2 cellular contexts compared by ENCODE assay signal in the genomic region with DNA sequence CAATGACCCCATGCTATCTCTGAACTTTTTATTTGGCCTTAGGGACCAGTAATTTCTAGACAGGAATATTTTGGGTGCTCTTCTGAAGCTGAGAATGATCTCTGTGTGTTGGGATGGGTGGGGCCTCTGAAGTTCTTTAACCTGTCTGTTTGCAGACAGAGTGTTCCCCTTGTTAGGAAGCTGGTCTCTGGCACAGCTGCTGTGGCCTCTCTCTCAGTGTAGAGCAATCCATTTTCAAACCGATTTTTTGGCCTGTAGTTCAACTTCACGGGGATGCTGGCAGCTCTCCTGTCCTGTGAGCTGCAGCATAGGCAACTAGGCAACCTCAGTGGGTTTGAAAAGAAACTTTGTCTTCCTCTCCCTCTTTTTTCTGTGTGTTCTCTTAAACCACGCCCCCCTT.
TF ChIP-seq lines count a peak whose summit lies in the region.

No MANE protein-coding gene starts in this region.

TF ChIP-seq in liver, 16 proteins besides CTCF, POLR2A, EP300 and RAD21 (continued from another document):
- TF ChIP-seq TAF1 (conservative IDR thresholded peaks at IDR 0.05) (no peak), HNF4G (IDR thresholded peaks at IDR 0.05) (no peak), YY1 (IDR thresholded peaks at IDR 0.05) (peak; percentile 68), EGR1 (IDR thresholded peaks at IDR 0.05; ENCODE audit: low read depth in 2 of 2) (no peak), FOXA1 (IDR thresholded peaks at IDR 0.05) (no peak), NR2F2 (IDR thresholded peaks at IDR 0.05) (no peak), GABPA (IDR thresholded peaks at IDR 0.05 in 1 of 2, conservative IDR thresholded peaks at IDR 0.05 in 1 of 2) (no peak), FOXA2 (IDR thresholded peaks at IDR 0.05) (no peak), RXRA (IDR thresholded peaks at IDR 0.05) (peak; percentile 78 to 80), JUND (IDR thresholded peaks at IDR 0.05) (no peak), HNF4A (conservative IDR thresholded peaks at IDR 0.05) (peak; percentile 63 to 68), SP1 (IDR thresholded peaks at IDR 0.05) (peak; percentile 78)
- TF ChIP-seq, protein P1, sequence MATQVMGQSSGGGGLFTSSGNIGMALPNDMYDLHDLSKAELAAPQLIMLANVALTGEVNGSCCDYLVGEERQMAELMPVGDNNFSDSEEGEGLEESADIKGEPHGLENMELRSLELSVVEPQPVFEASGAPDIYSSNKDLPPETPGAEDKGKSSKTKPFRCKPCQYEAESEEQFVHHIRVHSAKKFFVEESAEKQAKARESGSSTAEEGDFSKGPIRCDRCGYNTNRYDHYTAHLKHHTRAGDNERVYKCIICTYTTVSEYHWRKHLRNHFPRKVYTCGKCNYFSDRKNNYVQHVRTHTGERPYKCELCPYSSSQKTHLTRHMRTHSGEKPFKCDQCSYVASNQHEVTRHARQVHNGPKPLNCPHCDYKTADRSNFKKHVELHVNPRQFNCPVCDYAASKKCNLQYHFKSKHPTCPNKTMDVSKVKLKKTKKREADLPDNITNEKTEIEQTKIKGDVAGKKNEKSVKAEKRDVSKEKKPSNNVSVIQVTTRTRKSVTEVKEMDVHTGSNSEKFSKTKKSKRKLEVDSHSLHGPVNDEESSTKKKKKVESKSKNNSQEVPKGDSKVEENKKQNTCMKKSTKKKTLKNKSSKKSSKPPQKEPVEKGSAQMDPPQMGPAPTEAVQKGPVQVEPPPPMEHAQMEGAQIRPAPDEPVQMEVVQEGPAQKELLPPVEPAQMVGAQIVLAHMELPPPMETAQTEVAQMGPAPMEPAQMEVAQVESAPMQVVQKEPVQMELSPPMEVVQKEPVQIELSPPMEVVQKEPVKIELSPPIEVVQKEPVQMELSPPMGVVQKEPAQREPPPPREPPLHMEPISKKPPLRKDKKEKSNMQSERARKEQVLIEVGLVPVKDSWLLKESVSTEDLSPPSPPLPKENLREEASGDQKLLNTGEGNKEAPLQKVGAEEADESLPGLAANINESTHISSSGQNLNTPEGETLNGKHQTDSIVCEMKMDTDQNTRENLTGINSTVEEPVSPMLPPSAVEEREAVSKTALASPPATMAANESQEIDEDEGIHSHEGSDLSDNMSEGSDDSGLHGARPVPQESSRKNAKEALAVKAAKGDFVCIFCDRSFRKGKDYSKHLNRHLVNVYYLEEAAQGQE (IDR thresholded peaks at IDR 0.05): peak; percentile 52

TF ChIP-seq in HepG2, 621 proteins besides CTCF, POLR2A, EP300 and RAD21 (continued from another document):
- TF ChIP-seq, protein P2, sequence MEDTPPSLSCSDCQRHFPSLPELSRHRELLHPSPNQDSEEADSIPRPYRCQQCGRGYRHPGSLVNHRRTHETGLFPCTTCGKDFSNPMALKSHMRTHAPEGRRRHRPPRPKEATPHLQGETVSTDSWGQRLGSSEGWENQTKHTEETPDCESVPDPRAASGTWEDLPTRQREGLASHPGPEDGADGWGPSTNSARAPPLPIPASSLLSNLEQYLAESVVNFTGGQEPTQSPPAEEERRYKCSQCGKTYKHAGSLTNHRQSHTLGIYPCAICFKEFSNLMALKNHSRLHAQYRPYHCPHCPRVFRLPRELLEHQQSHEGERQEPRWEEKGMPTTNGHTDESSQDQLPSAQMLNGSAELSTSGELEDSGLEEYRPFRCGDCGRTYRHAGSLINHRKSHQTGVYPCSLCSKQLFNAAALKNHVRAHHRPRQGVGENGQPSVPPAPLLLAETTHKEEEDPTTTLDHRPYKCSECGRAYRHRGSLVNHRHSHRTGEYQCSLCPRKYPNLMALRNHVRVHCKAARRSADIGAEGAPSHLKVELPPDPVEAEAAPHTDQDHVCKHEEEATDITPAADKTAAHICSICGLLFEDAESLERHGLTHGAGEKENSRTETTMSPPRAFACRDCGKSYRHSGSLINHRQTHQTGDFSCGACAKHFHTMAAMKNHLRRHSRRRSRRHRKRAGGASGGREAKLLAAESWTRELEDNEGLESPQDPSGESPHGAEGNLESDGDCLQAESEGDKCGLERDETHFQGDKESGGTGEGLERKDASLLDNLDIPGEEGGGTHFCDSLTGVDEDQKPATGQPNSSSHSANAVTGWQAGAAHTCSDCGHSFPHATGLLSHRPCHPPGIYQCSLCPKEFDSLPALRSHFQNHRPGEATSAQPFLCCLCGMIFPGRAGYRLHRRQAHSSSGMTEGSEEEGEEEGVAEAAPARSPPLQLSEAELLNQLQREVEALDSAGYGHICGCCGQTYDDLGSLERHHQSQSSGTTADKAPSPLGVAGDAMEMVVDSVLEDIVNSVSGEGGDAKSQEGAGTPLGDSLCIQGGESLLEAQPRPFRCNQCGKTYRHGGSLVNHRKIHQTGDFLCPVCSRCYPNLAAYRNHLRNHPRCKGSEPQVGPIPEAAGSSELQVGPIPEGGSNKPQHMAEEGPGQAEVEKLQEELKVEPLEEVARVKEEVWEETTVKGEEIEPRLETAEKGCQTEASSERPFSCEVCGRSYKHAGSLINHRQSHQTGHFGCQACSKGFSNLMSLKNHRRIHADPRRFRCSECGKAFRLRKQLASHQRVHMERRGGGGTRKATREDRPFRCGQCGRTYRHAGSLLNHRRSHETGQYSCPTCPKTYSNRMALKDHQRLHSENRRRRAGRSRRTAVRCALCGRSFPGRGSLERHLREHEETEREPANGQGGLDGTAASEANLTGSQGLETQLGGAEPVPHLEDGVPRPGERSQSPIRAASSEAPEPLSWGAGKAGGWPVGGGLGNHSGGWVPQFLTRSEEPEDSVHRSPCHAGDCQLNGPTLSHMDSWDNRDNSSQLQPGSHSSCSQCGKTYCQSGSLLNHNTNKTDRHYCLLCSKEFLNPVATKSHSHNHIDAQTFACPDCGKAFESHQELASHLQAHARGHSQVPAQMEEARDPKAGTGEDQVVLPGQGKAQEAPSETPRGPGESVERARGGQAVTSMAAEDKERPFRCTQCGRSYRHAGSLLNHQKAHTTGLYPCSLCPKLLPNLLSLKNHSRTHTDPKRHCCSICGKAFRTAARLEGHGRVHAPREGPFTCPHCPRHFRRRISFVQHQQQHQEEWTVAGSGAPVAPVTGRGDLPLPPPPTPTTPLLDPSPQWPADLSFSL (CRISPR knock-in tag; IDR thresholded peaks at IDR 0.05): no peak
- TF ChIP-seq NPAS2 (CRISPR knock-in tag; IDR thresholded peaks at IDR 0.05; ENCODE audit: borderline replicate concordance) (no peak), DNMT1 (CRISPR knock-in tag; IDR thresholded peaks at IDR 0.05) (no peak), SP1 (IDR thresholded peaks at IDR 0.05) (no peak), SP1 (CRISPR knock-in tag; IDR thresholded peaks at IDR 0.05) (no peak), YY1 (IDR thresholded peaks at IDR 0.05; ENCODE audit: insufficient read depth, insufficient replicate concordance, low read depth, low read length) (no peak), JUN (CRISPR knock-in tag; IDR thresholded peaks at IDR 0.05) (no peak), ZNF747 (CRISPR knock-in tag; IDR thresholded peaks at IDR 0.05; ENCODE audit: borderline replicate concordance) (no peak)
- TF ChIP-seq, protein P3, sequence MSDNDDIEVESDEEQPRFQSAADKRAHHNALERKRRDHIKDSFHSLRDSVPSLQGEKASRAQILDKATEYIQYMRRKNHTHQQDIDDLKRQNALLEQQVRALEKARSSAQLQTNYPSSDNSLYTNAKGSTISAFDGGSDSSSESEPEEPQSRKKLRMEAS (IDR thresholded peaks at IDR 0.05): no peak
- TF ChIP-seq, protein P4, sequence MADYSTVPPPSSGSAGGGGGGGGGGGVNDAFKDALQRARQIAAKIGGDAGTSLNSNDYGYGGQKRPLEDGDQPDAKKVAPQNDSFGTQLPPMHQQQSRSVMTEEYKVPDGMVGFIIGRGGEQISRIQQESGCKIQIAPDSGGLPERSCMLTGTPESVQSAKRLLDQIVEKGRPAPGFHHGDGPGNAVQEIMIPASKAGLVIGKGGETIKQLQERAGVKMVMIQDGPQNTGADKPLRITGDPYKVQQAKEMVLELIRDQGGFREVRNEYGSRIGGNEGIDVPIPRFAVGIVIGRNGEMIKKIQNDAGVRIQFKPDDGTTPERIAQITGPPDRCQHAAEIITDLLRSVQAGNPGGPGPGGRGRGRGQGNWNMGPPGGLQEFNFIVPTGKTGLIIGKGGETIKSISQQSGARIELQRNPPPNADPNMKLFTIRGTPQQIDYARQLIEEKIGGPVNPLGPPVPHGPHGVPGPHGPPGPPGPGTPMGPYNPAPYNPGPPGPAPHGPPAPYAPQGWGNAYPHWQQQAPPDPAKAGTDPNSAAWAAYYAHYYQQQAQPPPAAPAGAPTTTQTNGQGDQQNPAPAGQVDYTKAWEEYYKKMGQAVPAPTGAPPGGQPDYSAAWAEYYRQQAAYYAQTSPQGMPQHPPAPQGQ (CRISPR knock-in tag; IDR thresholded peaks at IDR 0.05; ENCODE audit: borderline replicate concordance): no peak
